ENCODE assay signal across 18 cellular contexts in the genomic region with DNA sequence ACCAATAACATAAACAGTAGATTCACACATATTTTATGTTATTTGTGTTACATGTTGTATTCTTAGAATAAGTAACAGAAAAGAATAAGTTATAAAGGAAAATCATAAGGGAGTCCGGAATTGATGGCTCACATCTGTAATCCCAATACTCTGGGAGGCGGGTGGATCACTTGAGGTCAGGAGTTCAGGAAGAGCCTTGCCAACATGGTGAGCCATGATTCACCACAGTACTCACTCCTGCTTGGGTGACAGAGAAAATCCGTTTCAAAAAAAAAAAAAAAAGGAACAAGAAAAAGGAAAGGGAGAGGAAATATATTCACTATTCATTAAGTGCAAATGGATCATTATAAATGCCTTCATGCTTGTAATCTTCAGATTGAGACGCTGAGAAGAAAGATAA.
A peak's percentile ranks its signal among the peaks of the same experiment; 100 is the strongest.
DNase-seq lines count a peak whose midpoint lies in the region; ATAC-seq, FAIRE-seq and TF ChIP-seq lines count a peak whose summit lies in the region.
"Had no signal": no experiment of that assay in that cellular context is flagged by ENCODE, and none has a peak within 500 bp of the region (broad histone marks: within the 10 kb centered on the region; RNA-seq: fewer than 3 reads in every experiment).

No MANE protein-coding gene starts in this region.

- H3K14ac ChIP-seq in neuronal stem cell (ENCODE audit: low read length) = no peak overlapping the region

- no peak overlapping the region for H2BK12ac ChIP-seq in neuronal stem cell (ENCODE audit: low read length)

- H3K27me3 Mint-ChIP-seq in activated naive CD4-positive, alpha-beta T cell treated with anti-CD3 and anti-CD28 coated beads for 36 hours (ENCODE audit: low read depth) = no peaks in the 10 kb centered on the region

- no peak overlapping the region for H3K27ac ChIP-seq in neuronal stem cell (replicated peaks; ENCODE audit: low read length)
- H3K27ac ChIP-seq: HL-60 had no signal

- no peak overlapping the region for H3K27ac Mint-ChIP-seq in activated naive CD4-positive, alpha-beta T cell treated with anti-CD3 and anti-CD28 coated beads for 36 hours
- H3K27ac Mint-ChIP-seq: CD14-positive monocyte; CD8-positive, alpha-beta T cell; HFFc6 had no signal

- H2BK5ac ChIP-seq in neuronal stem cell (ENCODE audit: low read length) = no peak overlapping the region

- peak overlapping the region; percentile 14 for H2AFZ ChIP-seq in neuronal stem cell (ENCODE audit: low read length)

- H2BK120ac ChIP-seq in neuronal stem cell (ENCODE audit: low read depth, low read length) = no peak overlapping the region

- H3K23ac ChIP-seq in neuronal stem cell (ENCODE audit: low read depth, low read length, poor library complexity) = no peak overlapping the region

- no peaks in the 10 kb centered on the region for H3K4me1 ChIP-seq in neuronal stem cell (ENCODE audit: control insufficient read depth in 2 of 2, insufficient read depth in 1 of 2, low read depth in 1 of 2, low read length in 2 of 2)
- H3K4me1 ChIP-seq: Caco-2 had no signal

- H3K4me3 Mint-ChIP-seq in activated naive CD4-positive, alpha-beta T cell treated with anti-CD3 and anti-CD28 coated beads for 36 hours = no peak overlapping the region
- H3K4me3 Mint-ChIP-seq: CD14-positive monocyte; CD8-positive, alpha-beta T cell; HFFc6 had no signal

- no peak overlapping the region for H3K18ac ChIP-seq in neuronal stem cell (ENCODE audit: low read length)

- no CpG with 5 or more reads among the region's 4 CpGs for WGBS in neuronal stem cell (ENCODE audit: extremely low coverage in 2 of 2, insufficient read length in 2 of 2, insufficient replicate concordance in 1 of 2), 2 donors

- H3K9me3 Mint-ChIP-seq in activated naive CD4-positive, alpha-beta T cell treated with anti-CD3 and anti-CD28 coated beads for 36 hours = peaks cover 4% of the 10 kb centered on the region
- H3K9me3 Mint-ChIP-seq: HFFc6 had no signal

- H3K4me3 ChIP-seq in bronchial epithelial cell (ENCODE audit: low read depth, low read length) (no peak overlapping the region), neuronal stem cell (ENCODE audit: low read length in 2 of 2) (no peak overlapping the region)
- H3K4me3 ChIP-seq: A549, GM12878 had no signal

- intact Hi-C loops in activated naive CD4-positive, alpha-beta T cell treated with anti-CD3 and anti-CD28 coated beads for 36 hours (cut with micrococcal nuclease) = no loop called here

- in situ Hi-C loops in G401 (cut with HindIII; ENCODE audit: low sequenced_read_pairs) = no loop called here

- FAIRE-seq in bronchial epithelial cell (lab: Jason Lieb, UNC) = no peak
- FAIRE-seq: A549, GM12878, GM18507 had no signal

- no peak overlapping the region for H3K4me2 ChIP-seq in neuronal stem cell (ENCODE audit: insufficient read depth, low read length, poor library complexity, severe bottlenecking)
- H3K4me2 ChIP-seq: A549 had no signal

- no peaks in the 10 kb centered on the region for H3K4me1 Mint-ChIP-seq in activated naive CD4-positive, alpha-beta T cell treated with anti-CD3 and anti-CD28 coated beads for 36 hours (ENCODE audit: low read depth)
- H3K4me1 Mint-ChIP-seq: CD14-positive monocyte had no signal

- H3K9ac ChIP-seq in neuronal stem cell (ENCODE audit: low read depth, low read length, poor library complexity) = no peak overlapping the region

- ATAC-seq in HG02798 (IDR thresholded peaks at IDR 0.05; ENCODE audit: poor library complexity, unreplicated experiment) = no peak
- ATAC-seq: CD8-positive, alpha-beta T cell; GM12878 had no signal

- H3K79me1 ChIP-seq in neuronal stem cell (ENCODE audit: low read depth, low read length) = no peaks in the 10 kb centered on the region

- CTCF ChIA-PET in activated naive CD4-positive, alpha-beta T cell treated with anti-CD3 and anti-CD28 coated beads for 36 hours (lab: Charles Lee) = no interaction called here

- H3K36me3 ChIP-seq in bronchial epithelial cell (ENCODE audit: control insufficient read depth, insufficient read depth, low read length) (no peaks in the 10 kb centered on the region), neuronal stem cell (replicated peaks in 1 of 2; ENCODE audit: control insufficient read depth in 2 of 2, insufficient read depth in 2 of 2, low read length in 2 of 2) (no peaks in the 10 kb centered on the region)

- H2BK15ac ChIP-seq in neuronal stem cell (ENCODE audit: low read length) = no peak overlapping the region

- no peak overlapping the region for H4K91ac ChIP-seq in neuronal stem cell (ENCODE audit: low read depth, low read length, poor library complexity)

- no peaks in the 10 kb centered on the region for H3K9me3 ChIP-seq in neuronal stem cell (replicated peaks in 1 of 2; ENCODE audit: control insufficient read depth in 2 of 2, insufficient read depth in 1 of 2, low read depth in 1 of 2, low read length in 2 of 2)
- H3K9me3 ChIP-seq: A549, Caco-2 had no signal

- H3K36me3 Mint-ChIP-seq in activated naive CD4-positive, alpha-beta T cell treated with anti-CD3 and anti-CD28 coated beads for 36 hours (ENCODE audit: low read depth) = no peaks in the 10 kb centered on the region
- H3K36me3 Mint-ChIP-seq: CD14-positive monocyte; CD8-positive, alpha-beta T cell had no signal

- DNase-seq in HS-5 (ENCODE audit: low read depth) (peak; percentile 41), bronchial epithelial cell (ENCODE audit: low read depth) (peak; percentile 24), neuronal stem cell (ENCODE audit: low spot score) (no peak), G401 (ENCODE audit: low spot score) (no peak)
- no peak for DNase-seq in activated naive CD4-positive, alpha-beta T cell treated with anti-CD3 and anti-CD28 coated beads for 36 hours
- DNase-seq: Caco-2; CD8-positive, alpha-beta T cell; DMS53; HCEC 1CT; HFFc6; IMR-90; KBM-7 had no signal

- H3K27me3 ChIP-seq in bronchial epithelial cell (ENCODE audit: control insufficient read depth, insufficient read depth, low read length) (no peaks in the 10 kb centered on the region), neuronal stem cell (ENCODE audit: control insufficient read depth in 3 of 3, insufficient read depth in 3 of 3, low read depth in 1 of 3, low read length in 3 of 3) (no peaks in the 10 kb centered on the region)

- TF ChIP-seq CTCF in bronchial epithelial cell (IDR thresholded peaks at IDR 0.05; ENCODE audit: insufficient read depth, low read length, severe bottlenecking) = no peak

- H3K4ac ChIP-seq in neuronal stem cell (ENCODE audit: low read length) = no peak overlapping the region

- no peak overlapping the region for H2AK5ac ChIP-seq in neuronal stem cell (ENCODE audit: low read depth, low read length)

- no peak overlapping the region for H4K8ac ChIP-seq in neuronal stem cell (ENCODE audit: low read depth, low read length)

Comparison
In these comparisons a context has a peak if more than half of its experiments do, and no peak if none do; other contexts are left out.
1. DNase-seq: peak in HS-5 (single experiment) and bronchial epithelial cell (single experiment); none in neuronal stem cell (single experiment), activated naive CD4-positive, alpha-beta T cell treated with anti-CD3 and anti-CD28 coated beads for 36 hours (single experiment) and G401 (single experiment).